ENCODE assay signal across 15 cellular contexts in genomic region chr19:32104465-32105235, GRCh38.
DNase-seq lines count a peak whose midpoint lies in the region; ATAC-seq and TF ChIP-seq lines count a peak whose summit lies in the region.
"Had no signal": no experiment of that assay in that cellular context is flagged by ENCODE, and none has a peak within 500 bp of the region (broad histone marks: within the 10 kb centered on the region; RNA-seq: fewer than 3 reads in every experiment).

No MANE protein-coding gene starts in this region.

- H3K4me1 ChIP-seq in HEK293 (ENCODE audit: control insufficient read depth, insufficient read depth, low read length): peaks cover 29% of the 10 kb centered on the region

- H3K36me3 ChIP-seq in HEK293 (ENCODE audit: control insufficient read depth in 2 of 2, insufficient read depth in 1 of 2, low read length in 2 of 2): no peaks in the 10 kb centered on the region

- peak overlapping the region; percentile 13; the same call in 1 of the 2 replicates for H3K27ac ChIP-seq in HEK293 (ENCODE audit: extremely low read depth, low read depth, low read length)
- H3K27ac ChIP-seq: coronary artery had no signal

- CTCF ChIA-PET in HEK293 (lab: Yijun Ruan, JAX): interaction anchor here (0.5 to 2.7 kb wide), 19 partner anchors 9 to 1050 kb away, joined by 3 to 9 read pairs (median 4); no protein-coding TSS in a partner anchor

- peak; percentile 35 for ATAC-seq in esophagus mucosa
- ATAC-seq in GM21529 (IDR thresholded peaks at IDR 0.05; ENCODE audit: unreplicated experiment): no peak
- ATAC-seq: activated naive CD4-positive, alpha-beta T cell treated with anti-CD3 and anti-CD28 coated beads, Interleukin-2, amount 50 U/mL, for 72 hours; GM12878 had no signal

- DNase-seq in OCI-M1 (lab: John Stamatoyannopoulos, UW) (peak; percentile 50), renal cortical epithelial cell (ENCODE audit: low read depth) (peak; percentile 22), NCI-H345 (lab: John Stamatoyannopoulos, UW) (no peak), T-helper 2 cell (no peak), hypothalamus (lab: John Stamatoyannopoulos, UW) (no peak)
- DNase-seq: foreskin fibroblast; NCI-H774; stimulated activated CD4-positive, alpha-beta T cell treated with anti-CD3 and anti-CD28 coated beads, Interleukin-4, amount 100 ng/mL, for 1 hour; T1000 had no signal

- H3K9me3 ChIP-seq in HEK293 (ENCODE audit: control insufficient read depth, insufficient read depth, low read depth, low read length): peaks cover 3% of the 10 kb centered on the region

- TF ChIP-seq CTCF in HEK293 (tag by site-specific recombination; IDR thresholded peaks at IDR 0.05): no peak

- POLR2A ChIA-PET in HEK293 (lab: Yijun Ruan, JAX): interaction anchor here (0.5 kb wide), 1 partner anchor 1417 kb away, joined by 3 read pairs; no protein-coding TSS in a partner anchor

- H3K4me3 ChIP-seq in HEK293 (ENCODE audit: low read depth, low read length): no peak overlapping the region
- H3K4me3 ChIP-seq: coronary artery, GM12878 had no signal

TF ChIP-seq in HEK293, 187 proteins besides CTCF, POLR2A, EP300 and RAD21 (continues in another document):
- TF ChIP-seq TSHZ1 (tag by site-specific recombination; IDR thresholded peaks at IDR 0.05; ENCODE audit: borderline replicate concordance) (peak; percentile 54; the same call in 1 of the 2 replicates), IKZF3 (tag by site-specific recombination; IDR thresholded peaks at IDR 0.05) (0 out of 2 replicates have a peak, but pooled peaks have one; percentile 8), OSR2 (tag by site-specific recombination; IDR thresholded peaks at IDR 0.05) (peak; percentile 96), PRDM10 (tag by site-specific recombination; IDR thresholded peaks at IDR 0.05) (peak; percentile 18; the same call in 1 of the 2 replicates), ZSCAN4 (tag by site-specific recombination; IDR thresholded peaks at IDR 0.05) (no peak), ZNF157 (tag by site-specific recombination; IDR thresholded peaks at IDR 0.05) (no peak), FEZF1 (tag by site-specific recombination; IDR thresholded peaks at IDR 0.05) (peak; percentile 21; the same call in 1 of the 2 replicates)
- TF ChIP-seq, protein P1, sequence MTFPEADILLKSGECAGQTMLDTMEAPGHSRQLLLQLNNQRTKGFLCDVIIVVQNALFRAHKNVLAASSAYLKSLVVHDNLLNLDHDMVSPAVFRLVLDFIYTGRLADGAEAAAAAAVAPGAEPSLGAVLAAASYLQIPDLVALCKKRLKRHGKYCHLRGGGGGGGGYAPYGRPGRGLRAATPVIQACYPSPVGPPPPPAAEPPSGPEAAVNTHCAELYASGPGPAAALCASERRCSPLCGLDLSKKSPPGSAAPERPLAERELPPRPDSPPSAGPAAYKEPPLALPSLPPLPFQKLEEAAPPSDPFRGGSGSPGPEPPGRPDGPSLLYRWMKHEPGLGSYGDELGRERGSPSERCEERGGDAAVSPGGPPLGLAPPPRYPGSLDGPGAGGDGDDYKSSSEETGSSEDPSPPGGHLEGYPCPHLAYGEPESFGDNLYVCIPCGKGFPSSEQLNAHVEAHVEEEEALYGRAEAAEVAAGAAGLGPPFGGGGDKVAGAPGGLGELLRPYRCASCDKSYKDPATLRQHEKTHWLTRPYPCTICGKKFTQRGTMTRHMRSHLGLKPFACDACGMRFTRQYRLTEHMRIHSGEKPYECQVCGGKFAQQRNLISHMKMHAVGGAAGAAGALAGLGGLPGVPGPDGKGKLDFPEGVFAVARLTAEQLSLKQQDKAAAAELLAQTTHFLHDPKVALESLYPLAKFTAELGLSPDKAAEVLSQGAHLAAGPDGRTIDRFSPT (tag by site-specific recombination; IDR thresholded peaks at IDR 0.05): peak; percentile 45; the same call in 1 of the 2 replicates
- TF ChIP-seq, protein P2, sequence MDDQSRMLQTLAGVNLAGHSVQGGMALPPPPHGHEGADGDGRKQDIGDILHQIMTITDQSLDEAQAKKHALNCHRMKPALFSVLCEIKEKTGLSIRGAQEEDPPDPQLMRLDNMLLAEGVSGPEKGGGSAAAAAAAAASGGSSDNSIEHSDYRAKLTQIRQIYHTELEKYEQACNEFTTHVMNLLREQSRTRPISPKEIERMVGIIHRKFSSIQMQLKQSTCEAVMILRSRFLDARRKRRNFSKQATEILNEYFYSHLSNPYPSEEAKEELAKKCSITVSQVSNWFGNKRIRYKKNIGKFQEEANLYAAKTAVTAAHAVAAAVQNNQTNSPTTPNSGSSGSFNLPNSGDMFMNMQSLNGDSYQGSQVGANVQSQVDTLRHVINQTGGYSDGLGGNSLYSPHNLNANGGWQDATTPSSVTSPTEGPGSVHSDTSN (CRISPR knock-in tag; IDR thresholded peaks at IDR 0.05): 0 out of 2 replicates have a peak, but pooled peaks have one; percentile 42
- TF ChIP-seq, protein P3, sequence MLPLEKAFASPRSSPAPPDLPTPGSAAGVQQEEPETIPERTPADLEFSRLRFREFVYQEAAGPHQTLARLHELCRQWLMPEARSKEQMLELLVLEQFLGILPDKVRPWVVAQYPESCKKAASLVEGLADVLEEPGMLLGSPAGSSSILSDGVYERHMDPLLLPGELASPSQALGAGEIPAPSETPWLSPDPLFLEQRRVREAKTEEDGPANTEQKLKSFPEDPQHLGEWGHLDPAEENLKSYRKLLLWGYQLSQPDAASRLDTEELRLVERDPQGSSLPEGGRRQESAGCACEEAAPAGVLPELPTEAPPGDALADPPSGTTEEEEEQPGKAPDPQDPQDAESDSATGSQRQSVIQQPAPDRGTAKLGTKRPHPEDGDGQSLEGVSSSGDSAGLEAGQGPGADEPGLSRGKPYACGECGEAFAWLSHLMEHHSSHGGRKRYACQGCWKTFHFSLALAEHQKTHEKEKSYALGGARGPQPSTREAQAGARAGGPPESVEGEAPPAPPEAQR (tag by site-specific recombination; IDR thresholded peaks at IDR 0.05): no peak

Comparison
In these comparisons a context has a peak if more than half of its experiments do, and no peak if none do; other contexts are left out.
1. DNase-seq: peak in OCI-M1 (single experiment) and renal cortical epithelial cell (single experiment); none in NCI-H345 (single experiment), T-helper 2 cell (0 of 5) and hypothalamus (0 of 51).